In the genomic region with DNA sequence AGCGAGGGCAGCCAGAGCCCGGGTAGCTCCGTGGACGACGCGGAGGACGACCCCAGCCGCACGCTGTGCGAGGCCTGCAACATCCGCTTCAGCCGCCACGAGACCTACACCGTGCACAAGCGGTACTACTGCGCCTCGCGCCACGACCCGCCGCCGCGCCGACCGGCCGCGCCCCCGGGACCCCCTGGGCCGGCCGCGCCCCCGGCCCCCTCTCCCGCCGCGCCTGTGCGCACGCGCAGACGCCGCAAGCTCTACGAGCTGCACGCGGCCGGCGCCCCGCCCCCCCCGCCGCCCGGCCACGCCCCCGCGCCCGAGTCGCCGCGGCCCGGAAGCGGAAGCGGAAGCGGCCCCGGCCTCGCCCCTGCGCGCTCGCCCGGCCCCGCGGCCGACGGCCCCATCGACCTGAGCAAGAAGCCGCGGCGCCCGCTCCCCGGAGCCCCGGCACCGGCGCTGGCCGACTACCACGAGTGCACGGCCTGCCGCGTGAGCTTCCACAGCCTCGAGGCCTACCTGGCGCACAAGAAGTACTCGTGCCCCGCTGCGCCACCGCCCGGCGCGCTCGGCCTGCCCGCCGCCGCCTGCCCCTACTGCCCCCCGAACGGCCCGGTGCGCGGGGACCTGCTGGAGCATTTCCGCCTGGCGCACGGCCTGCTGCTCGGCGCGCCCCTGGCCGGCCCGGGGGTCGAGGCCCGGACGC, we compare ENCODE assay signal across 8 cellular contexts. TPM values are rescaled to one million over a fixed set of nuclear protein-coding genes. Genes with fewer than 3 reads are reported as not detected.
A peak's percentile ranks its signal among the peaks of the same experiment; 100 is the strongest.
DNase-seq lines count a peak whose midpoint lies in the region; ATAC-seq lines count a peak whose summit lies in the region.

No MANE protein-coding gene starts in this region.

- peak; percentile 7 for DNase-seq in DMS53 treated with DMSO at 0.1 percent for 48 hours (lab: John Stamatoyannopoulos, UW; ENCODE audit: unreplicated experiment)
- DNase-seq in NCI-H1930 (lab: John Stamatoyannopoulos, UW) = peak; percentile 60 to 71
- peak; percentile 69 for DNase-seq in activated T-cell treated with anti-CD3 and anti-CD28 coated beads for 1 hour (ENCODE audit: low read depth)
- DNase-seq in epithelial cell of prostate (ENCODE audit: low read depth, low spot score) = no peak
- peak; percentile 71 for DNase-seq in myocyte (ENCODE audit: low read depth)
- DNase-seq in stimulated activated CD8-positive, alpha-beta memory T cell treated with anti-CD3 and anti-CD28 coated beads, Interleukin-4, amount 100 ng/mL, for 48 hours = peak; percentile 84

- ATAC-seq in GM21723 (IDR thresholded peaks at IDR 0.05; ENCODE audit: unreplicated experiment) (peak; percentile 65), GM18873 (IDR thresholded peaks at IDR 0.05; ENCODE audit: low FRiP score, unreplicated experiment) (no peak)

- H3K27ac ChIP-seq in epithelial cell of prostate = peak overlapping the region; percentile 74

RNA-seq across cellular contexts. Expression of gene ZC3H18, which starts 36.1 kb away (rescaled TPM):
- total RNA-seq in myocyte = 10.4 and 13.4 TPM in 2 replicates
- 20.7 TPM for polyA plus RNA-seq in myocyte (2012)
